ENCODE assay signal across 13 cellular contexts in genomic region chr12:130463818-130464663, GRCh38.
A peak's percentile ranks its signal among the peaks of the same experiment; 100 is the strongest.
DNase-seq lines count a peak whose midpoint lies in the region; ATAC-seq and TF ChIP-seq lines count a peak whose summit lies in the region.
"Had no signal": no experiment of that assay in that cellular context is flagged by ENCODE, and none has a peak within 500 bp of the region (broad histone marks: within the 10 kb centered on the region; RNA-seq: fewer than 3 reads in every experiment).

No MANE protein-coding gene starts in this region.

- no peak for TF ChIP-seq CTCF in activated CD8-positive, alpha-beta T cell treated with anti-CD3 and anti-CD28 coated beads for 36 hours (IDR thresholded peaks at IDR 0.05)
- TF ChIP-seq CTCF in endothelial cell (IDR thresholded peaks at IDR 0.05; ENCODE audit: unreplicated experiment): no peak

- no peak overlapping the region for H3K4me3 Mint-ChIP-seq in activated CD8-positive, alpha-beta T cell treated with anti-CD3 and anti-CD28 coated beads for 36 hours
- H3K4me3 Mint-ChIP-seq in activated CD8-positive, alpha-beta T cell treated with anti-CD3 and anti-CD28 coated beads, Interleukin-2, amount 10 ng/mL, durations not matched to agents 7 days and 5 days: no peak overlapping the region
- H3K4me3 Mint-ChIP-seq in endothelial cell (ENCODE audit: unreplicated experiment): no peak overlapping the region
- H3K4me3 Mint-ChIP-seq in activated T-helper 17 cell treated with anti-CD3 and anti-CD28 coated beads, Interleukin-2, amount 50 U/mL, for 72 hours: no peak overlapping the region
- H3K4me3 Mint-ChIP-seq: B cell; CD4-positive, alpha-beta T cell had no signal

- CTCF ChIA-PET in activated CD8-positive, alpha-beta T cell treated with anti-CD3 and anti-CD28 coated beads for 36 hours (lab: Charles Lee): no interaction called here
- CTCF ChIA-PET in activated CD8-positive, alpha-beta T cell treated with anti-CD3 and anti-CD28 coated beads, Interleukin-2, amount 10 ng/mL, durations not matched to agents 7 days and 5 days (lab: Charles Lee): no interaction called here

- ATAC-seq in activated CD8-positive, alpha-beta T cell treated with anti-CD3 and anti-CD28 coated beads for 36 hours: no peak
- no peak for ATAC-seq in activated CD8-positive, alpha-beta T cell treated with anti-CD3 and anti-CD28 coated beads, Interleukin-2, amount 10 ng/mL, durations not matched to agents 7 days and 5 days
- ATAC-seq in left lobe of liver: no peak
- ATAC-seq in activated T-helper 17 cell treated with anti-CD3 and anti-CD28 coated beads, Interleukin-2, amount 50 U/mL, for 72 hours (replicated peaks): no peak
- ATAC-seq: GM12878 had no signal

- intact Hi-C loops in activated CD8-positive, alpha-beta T cell treated with anti-CD3 and anti-CD28 coated beads for 36 hours (cut with micrococcal nuclease): no loop called here

- no peaks in the 10 kb centered on the region for H3K27me3 Mint-ChIP-seq in activated CD8-positive, alpha-beta T cell treated with anti-CD3 and anti-CD28 coated beads for 36 hours
- H3K27me3 Mint-ChIP-seq in activated CD8-positive, alpha-beta T cell treated with anti-CD3 and anti-CD28 coated beads, Interleukin-2, amount 10 ng/mL, durations not matched to agents 7 days and 5 days (ENCODE audit: low read depth): no peaks in the 10 kb centered on the region
- H3K27me3 Mint-ChIP-seq in endothelial cell (ENCODE audit: unreplicated experiment): peaks cover 15% of the 10 kb centered on the region
- no peaks in the 10 kb centered on the region for H3K27me3 Mint-ChIP-seq in activated T-helper 17 cell treated with anti-CD3 and anti-CD28 coated beads, Interleukin-2, amount 50 U/mL, for 72 hours
- H3K27me3 Mint-ChIP-seq: B cell; CD4-positive, alpha-beta T cell had no signal

- POLR2A ChIA-PET in activated CD8-positive, alpha-beta T cell treated with anti-CD3 and anti-CD28 coated beads for 36 hours (lab: Charles Lee): no interaction called here
- POLR2A ChIA-PET in activated CD8-positive, alpha-beta T cell treated with anti-CD3 and anti-CD28 coated beads, Interleukin-2, amount 10 ng/mL, durations not matched to agents 7 days and 5 days (lab: Charles Lee): no interaction called here

- no peaks in the 10 kb centered on the region for H3K4me1 Mint-ChIP-seq in activated CD8-positive, alpha-beta T cell treated with anti-CD3 and anti-CD28 coated beads for 36 hours (ENCODE audit: low read depth)
- no peaks in the 10 kb centered on the region for H3K4me1 Mint-ChIP-seq in activated CD8-positive, alpha-beta T cell treated with anti-CD3 and anti-CD28 coated beads, Interleukin-2, amount 10 ng/mL, durations not matched to agents 7 days and 5 days (ENCODE audit: low read depth)
- no peaks in the 10 kb centered on the region for H3K4me1 Mint-ChIP-seq in endothelial cell (ENCODE audit: unreplicated experiment)
- H3K4me1 Mint-ChIP-seq in activated T-helper 17 cell treated with anti-CD3 and anti-CD28 coated beads, Interleukin-2, amount 50 U/mL, for 72 hours: no peaks in the 10 kb centered on the region
- H3K4me1 Mint-ChIP-seq: B cell had no signal

- no peak overlapping the region for H3K27ac Mint-ChIP-seq in activated CD8-positive, alpha-beta T cell treated with anti-CD3 and anti-CD28 coated beads for 36 hours
- H3K27ac Mint-ChIP-seq in activated CD8-positive, alpha-beta T cell treated with anti-CD3 and anti-CD28 coated beads, Interleukin-2, amount 10 ng/mL, durations not matched to agents 7 days and 5 days: no peak overlapping the region
- H3K27ac Mint-ChIP-seq in endothelial cell (ENCODE audit: unreplicated experiment): no peak overlapping the region
- no peak overlapping the region for H3K27ac Mint-ChIP-seq in activated T-helper 17 cell treated with anti-CD3 and anti-CD28 coated beads, Interleukin-2, amount 50 U/mL, for 72 hours
- H3K27ac Mint-ChIP-seq: B cell; CD4-positive, alpha-beta T cell had no signal

- no peaks in the 10 kb centered on the region for H3K36me3 Mint-ChIP-seq in activated CD8-positive, alpha-beta T cell treated with anti-CD3 and anti-CD28 coated beads for 36 hours (ENCODE audit: low read depth)
- no peaks in the 10 kb centered on the region for H3K36me3 Mint-ChIP-seq in activated CD8-positive, alpha-beta T cell treated with anti-CD3 and anti-CD28 coated beads, Interleukin-2, amount 10 ng/mL, durations not matched to agents 7 days and 5 days (ENCODE audit: low read depth)
- H3K36me3 Mint-ChIP-seq in endothelial cell (ENCODE audit: low read depth, unreplicated experiment): peaks cover 16% of the 10 kb centered on the region
- H3K36me3 Mint-ChIP-seq in activated T-helper 17 cell treated with anti-CD3 and anti-CD28 coated beads, Interleukin-2, amount 50 U/mL, for 72 hours (ENCODE audit: low read depth): no peaks in the 10 kb centered on the region

- DNase-seq in activated CD8-positive, alpha-beta T cell treated with anti-CD3 and anti-CD28 coated beads for 36 hours: peak; percentile 7
- no peak for DNase-seq in activated CD8-positive, alpha-beta T cell treated with anti-CD3 and anti-CD28 coated beads, Interleukin-2, amount 10 ng/mL, durations not matched to agents 7 days and 5 days
- peak; percentile 35 for DNase-seq in NCI-H1694 (lab: John Stamatoyannopoulos, UW)
- peak; percentile 29 for DNase-seq in OCI-M1 (lab: John Stamatoyannopoulos, UW)
- no peak for DNase-seq in endothelial cell (ENCODE audit: low spot score)
- DNase-seq in left lobe of liver (ENCODE audit: low spot score): no peak
- DNase-seq: Calu3; CD4-positive, alpha-beta T cell; DMS153; GOT3 had no signal

- H3K9me3 Mint-ChIP-seq in activated CD8-positive, alpha-beta T cell treated with anti-CD3 and anti-CD28 coated beads for 36 hours: peaks cover 12% of the 10 kb centered on the region
- H3K9me3 Mint-ChIP-seq in activated CD8-positive, alpha-beta T cell treated with anti-CD3 and anti-CD28 coated beads, Interleukin-2, amount 10 ng/mL, durations not matched to agents 7 days and 5 days (ENCODE audit: insufficient read depth): peaks cover 19% of the 10 kb centered on the region
- peaks cover 13% of the 10 kb centered on the region for H3K9me3 Mint-ChIP-seq in endothelial cell (ENCODE audit: unreplicated experiment)
- H3K9me3 Mint-ChIP-seq in activated T-helper 17 cell treated with anti-CD3 and anti-CD28 coated beads, Interleukin-2, amount 50 U/mL, for 72 hours: peaks cover 6% of the 10 kb centered on the region

Comparison
In these comparisons a context has a peak if more than half of its experiments do, and no peak if none do; other contexts are left out.
1. DNase-seq: peak in activated CD8-positive, alpha-beta T cell treated with anti-CD3 and anti-CD28 coated beads for 36 hours (single experiment), NCI-H1694 (single experiment) and OCI-M1 (single experiment); none in activated CD8-positive, alpha-beta T cell treated with anti-CD3 and anti-CD28 coated beads, Interleukin-2, amount 10 ng/mL, durations not matched to agents 7 days and 5 days (single experiment), endothelial cell (single experiment) and left lobe of liver (single experiment).